ENCODE assay signal across 12 cellular contexts in the genomic region with DNA sequence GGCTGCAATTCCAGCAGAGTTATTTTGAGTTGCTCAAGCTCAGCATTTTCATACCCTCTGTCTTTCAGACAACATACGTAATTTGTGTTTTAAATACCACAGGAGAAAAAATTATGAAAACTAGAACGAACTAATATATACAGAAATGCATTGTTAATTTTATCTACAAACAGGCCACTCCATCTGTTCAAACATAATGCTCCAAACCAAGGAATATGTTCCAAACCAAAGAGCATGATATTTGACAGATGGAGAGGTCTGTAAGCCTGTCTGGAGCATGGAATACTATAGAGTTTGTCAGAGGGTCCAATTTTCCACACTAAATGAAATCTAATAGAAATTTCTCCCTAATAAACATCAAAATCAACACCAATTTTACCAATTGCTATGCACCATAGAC.
A peak's percentile ranks its signal among the peaks of the same experiment; 100 is the strongest.
DNase-seq lines count a peak whose midpoint lies in the region; ATAC-seq lines count a peak whose summit lies in the region.
"Had no signal": no experiment of that assay in that cellular context is flagged by ENCODE, and none has a peak within 500 bp of the region (broad histone marks: within the 10 kb centered on the region; RNA-seq: fewer than 3 reads in every experiment).

No MANE protein-coding gene starts in this region.

- no peak for ATAC-seq in GM21526 (IDR thresholded peaks at IDR 0.05; ENCODE audit: low FRiP score, unreplicated experiment)
- ATAC-seq: CD8-positive, alpha-beta T cell; GM12878 had no signal

- DNase-seq in DMS 273 treated with DMSO at 0.1 percent for 48 hours (lab: John Stamatoyannopoulos, UW): peak; percentile 82
- DNase-seq in NCI-H1694 treated with DMSO at 0.1 percent for 48 hours (lab: John Stamatoyannopoulos, UW): peak; percentile 97
- DNase-seq in NCI-H446 treated with DMSO at 0.1 percent for 48 hours (lab: John Stamatoyannopoulos, UW): peak; percentile 90
- peak; percentile 56 for DNase-seq in cerebellum (ENCODE audit: low spot score)
- no peak for DNase-seq in NCI-H1105 (lab: John Stamatoyannopoulos, UW)
- DNase-seq in COLO829 (ENCODE audit: low spot score): no peak
- DNase-seq: Caco-2; CD8-positive, alpha-beta T cell; DMS79 treated with DMSO at 0.1 percent for 48 hours; H9 had no signal

Comparison
In these comparisons a context has a peak if more than half of its experiments do, and no peak if none do; other contexts are left out.
1. DNase-seq: peak in DMS 273 treated with DMSO at 0.1 percent for 48 hours (single experiment), NCI-H1694 treated with DMSO at 0.1 percent for 48 hours (single experiment), NCI-H446 treated with DMSO at 0.1 percent for 48 hours (single experiment) and cerebellum (single experiment); none in NCI-H1105 (single experiment) and COLO829 (single experiment).